ENCODE assay signal across 14 cellular contexts in genomic region chr5:17379188-17379951, GRCh38.
DNase-seq lines count a peak whose midpoint lies in the region; ATAC-seq and TF ChIP-seq lines count a peak whose summit lies in the region.
"Had no signal": no experiment of that assay in that cellular context is flagged by ENCODE, and none has a peak within 500 bp of the region (broad histone marks: within the 10 kb centered on the region; RNA-seq: fewer than 3 reads in every experiment).

No MANE protein-coding gene starts in this region.

- intact Hi-C loops in PC-9 (cut with micrococcal nuclease; ENCODE audit: unreplicated experiment): no loop called here
- intact Hi-C loops in left lung (cut with DNase I): no loop called here

- H3K36me3 ChIP-seq in BE2C (no peaks in the 10 kb centered on the region), PC-9 (ENCODE audit: low read depth) (no peaks in the 10 kb centered on the region), left lung (no peaks in the 10 kb centered on the region)
- H3K36me3 ChIP-seq: BLaER1 treated with 17β-estradiol and CSF1 and Interleukin-3, amounts not matched to agents 10 nM and 100 nM; gastrocnemius medialis; left ventricle myocardium inferior had no signal

- H3K27me3 ChIP-seq in BE2C (no peaks in the 10 kb centered on the region), PC-9 (ENCODE audit: insufficient read depth, low read depth) (no peaks in the 10 kb centered on the region), left lung (no peaks in the 10 kb centered on the region)
- H3K27me3 ChIP-seq: BLaER1 treated with 17β-estradiol and CSF1 and Interleukin-3, amounts not matched to agents 10 nM and 100 nM; gastrocnemius medialis had no signal

- H3K27ac ChIP-seq in PC-9 (no peak overlapping the region), left lung (no peak overlapping the region)
- H3K27ac ChIP-seq: BLaER1 treated with 17β-estradiol and CSF1 and Interleukin-3, amounts not matched to agents 10 nM and 100 nM; gastrocnemius medialis; left ventricle myocardium inferior had no signal

- POLR2A ChIA-PET in PC-9 (lab: Charles Lee; ENCODE audit: unreplicated experiment): interaction anchor here (0.7 kb wide), 1 partner anchor 108 kb away, joined by 5 read pairs; no protein-coding TSS in a partner anchor

- in situ Hi-C loops in ACHN (cut with HindIII; ENCODE audit: low pct_ligation_motif_present, low pct_unique_long_range_greater_than_20kb, low sequenced_read_pairs): no loop called here

- H3K4me3 ChIP-seq in BE2C (ENCODE audit: low read depth, low read length) (peak overlapping the region; percentile 21), PC-9 (no peak overlapping the region), fibroblast of the aortic adventitia (ENCODE audit: low read depth, low read length) (no peak overlapping the region), left lung (no peak overlapping the region)
- H3K4me3 ChIP-seq: BLaER1 treated with 17β-estradiol and CSF1 and Interleukin-3, amounts not matched to agents 10 nM and 100 nM; gastrocnemius medialis; left ventricle myocardium inferior had no signal

- no peaks in the 10 kb centered on the region for H4K20me1 ChIP-seq in PC-9 (ENCODE audit: insufficient read depth)
- H4K20me1 ChIP-seq: BLaER1 treated with 17β-estradiol and CSF1 and Interleukin-3, amounts not matched to agents 10 nM and 100 nM had no signal

- ATAC-seq in left lung: no peak
- no peak for ATAC-seq in GM19023 (IDR thresholded peaks at IDR 0.05; ENCODE audit: unreplicated experiment)
- ATAC-seq: gastrocnemius medialis had no signal

- H3K4me1 ChIP-seq in BE2C (peaks cover 32% of the 10 kb centered on the region), PC-9 (replicated peaks; ENCODE audit: insufficient read depth) (peaks cover 32% of the 10 kb centered on the region), left lung (peaks cover 0 to 5% of the 10 kb centered on the region in 2 donors)
- H3K4me1 ChIP-seq: gastrocnemius medialis, left ventricle myocardium inferior had no signal

- no peaks in the 10 kb centered on the region for H3K79me2 ChIP-seq in PC-9 (ENCODE audit: low read depth)

- BruUV-seq in PC-9 (replicated peaks; lab: Mats Ljungman, UMichigan): no TSS peak

- CTCF ChIA-PET in PC-9 (lab: Charles Lee): no interaction called here

- H3K9me2 ChIP-seq in PC-9 (ENCODE audit: insufficient read depth): no peaks in the 10 kb centered on the region

- 0 out of 2 replicates have a peak overlapping the region, but pooled peaks have one; percentile 1 for H3K4me2 ChIP-seq in PC-9
- H3K4me2 ChIP-seq: BLaER1 treated with 17β-estradiol and CSF1 and Interleukin-3, amounts not matched to agents 10 nM and 100 nM had no signal

- H2AFZ ChIP-seq in PC-9: no peak overlapping the region

- TF ChIP-seq CTCF in BE2C (IDR thresholded peaks at IDR 0.05; ENCODE audit: low read depth, low read length) (no peak), PC-9 (conservative IDR thresholded peaks at IDR 0.05) (no peak), fibroblast of the aortic adventitia (IDR thresholded peaks at IDR 0.05; ENCODE audit: insufficient read depth, low read length) (no peak), left lung (IDR thresholded peaks at IDR 0.05) (no peak)

- H3F3A ChIP-seq in PC-9 (ENCODE audit: insufficient read depth, low read depth): peaks cover 8% of the 10 kb centered on the region

- DNase-seq in BE2C (peak; percentile 83), NCI-H1048 (lab: John Stamatoyannopoulos, UW) (peak; percentile 32), PC-9 (peak in 1 of 2 experiments; percentile 40), fibroblast of the aortic adventitia (ENCODE audit: low read depth) (peak; percentile 28), ACHN (no peak), left lung (no peak)
- DNase-seq in activated CD8-positive, alpha-beta memory T cell treated with anti-CD3 and anti-CD28 coated beads, Interleukin-2, amount 50 U/mL, for 48 hours: no peak
- DNase-seq: gastrocnemius medialis; left ventricle myocardium inferior; nucleus accumbens; SHP77; stimulated activated CD4-positive, alpha-beta T cell treated with anti-CD3 and anti-CD28 coated beads, Interleukin-2, amount 100 ng/mL, for 24 hours had no signal

- H3K9me3 ChIP-seq in BE2C (no peaks in the 10 kb centered on the region), PC-9 (ENCODE audit: insufficient read depth, low read depth) (no peaks in the 10 kb centered on the region), left lung (no peaks in the 10 kb centered on the region)
- H3K9me3 ChIP-seq: BLaER1 treated with 17β-estradiol and CSF1 and Interleukin-3, amounts not matched to agents 10 nM and 100 nM; gastrocnemius medialis; left ventricle myocardium inferior had no signal

Comparison
In these comparisons a context has a peak if more than half of its experiments do, and no peak if none do; other contexts are left out.
1. DNase-seq: peak in BE2C (single experiment), NCI-H1048 (single experiment) and fibroblast of the aortic adventitia (single experiment); none in activated CD8-positive, alpha-beta memory T cell treated with anti-CD3 and anti-CD28 coated beads, Interleukin-2, amount 50 U/mL, for 48 hours (single experiment), ACHN (single experiment) and left lung (0 of 2).